Comparison of ENCODE assay signal across 1 cellular context in the genomic region with DNA sequence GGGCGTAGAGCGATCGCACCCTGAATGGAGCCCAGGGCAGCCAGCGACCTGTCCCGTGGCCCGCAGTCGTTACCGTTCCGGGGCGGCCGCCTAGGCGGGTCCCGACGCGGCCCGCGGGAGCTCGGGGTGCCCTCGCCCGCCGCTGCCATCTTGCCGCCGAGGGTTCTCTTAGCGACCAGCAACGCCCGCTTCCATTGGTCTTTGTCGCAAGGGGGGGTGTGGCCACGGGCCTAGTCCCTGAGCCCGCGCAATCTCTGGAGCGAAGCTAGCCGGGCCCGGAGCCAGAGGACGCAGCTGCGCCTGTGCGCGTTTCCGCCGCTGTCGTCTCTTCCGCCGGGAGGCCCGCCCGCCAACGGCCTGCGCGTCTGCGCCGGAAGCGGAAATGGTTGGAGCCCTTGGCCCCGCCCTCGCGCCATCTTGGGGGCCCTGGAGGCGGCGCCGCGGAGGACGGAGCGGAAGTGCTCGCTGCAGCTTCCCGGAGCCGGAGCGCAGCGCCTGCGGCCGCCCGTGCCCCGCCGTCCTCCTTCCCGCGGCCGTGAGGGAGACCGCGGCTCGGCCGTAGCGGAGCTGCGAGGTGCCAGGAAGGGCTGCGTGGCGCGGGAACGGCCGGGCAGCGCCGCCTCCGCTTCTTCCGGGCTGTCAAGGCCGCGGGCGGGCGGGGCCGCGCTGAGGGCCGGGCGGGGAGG.
TF ChIP-seq lines count a peak whose summit lies in the region.

A gene (minus strand): TSS at position 170 of the 686 bp plus-strand sequence. CDS start 21 bp downstream, at position 149.
A gene with protein sequence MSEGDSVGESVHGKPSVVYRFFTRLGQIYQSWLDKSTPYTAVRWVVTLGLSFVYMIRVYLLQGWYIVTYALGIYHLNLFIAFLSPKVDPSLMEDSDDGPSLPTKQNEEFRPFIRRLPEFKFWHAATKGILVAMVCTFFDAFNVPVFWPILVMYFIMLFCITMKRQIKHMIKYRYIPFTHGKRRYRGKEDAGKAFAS (plus strand): TSS at position 457 of the 686 bp plus-strand sequence. CDS start 3,950 bp downstream, outside the sequence.

TF ChIP-seq in HepG2, 621 proteins besides CTCF, POLR2A, EP300 and RAD21 (continued from another document and continues in another):
- TF ChIP-seq, protein P1, sequence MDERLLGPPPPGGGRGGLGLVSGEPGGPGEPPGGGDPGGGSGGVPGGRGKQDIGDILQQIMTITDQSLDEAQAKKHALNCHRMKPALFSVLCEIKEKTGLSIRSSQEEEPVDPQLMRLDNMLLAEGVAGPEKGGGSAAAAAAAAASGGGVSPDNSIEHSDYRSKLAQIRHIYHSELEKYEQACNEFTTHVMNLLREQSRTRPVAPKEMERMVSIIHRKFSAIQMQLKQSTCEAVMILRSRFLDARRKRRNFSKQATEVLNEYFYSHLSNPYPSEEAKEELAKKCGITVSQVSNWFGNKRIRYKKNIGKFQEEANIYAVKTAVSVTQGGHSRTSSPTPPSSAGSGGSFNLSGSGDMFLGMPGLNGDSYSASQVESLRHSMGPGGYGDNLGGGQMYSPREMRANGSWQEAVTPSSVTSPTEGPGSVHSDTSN (CRISPR knock-in tag; IDR thresholded peaks at IDR 0.05), result no peak
- TF ChIP-seq KDM6A (CRISPR knock-in tag; IDR thresholded peaks at IDR 0.05; ENCODE audit: low read depth) (no peak), NFIB (CRISPR knock-in tag; IDR thresholded peaks at IDR 0.05; ENCODE audit: borderline replicate concordance) (no peak), XBP1 (CRISPR knock-in tag; IDR thresholded peaks at IDR 0.05) (no peak), SAFB2 (CRISPR knock-in tag; IDR thresholded peaks at IDR 0.05; ENCODE audit: borderline replicate concordance, low read depth) (0 out of 2 replicates have a peak, but pooled peaks have one; percentile 77), ZNF225 (CRISPR knock-in tag; IDR thresholded peaks at IDR 0.05) (no peak; the same call in 1 of the 2 replicates), ZNF24 (IDR thresholded peaks at IDR 0.05) (no peak), MXD4 (CRISPR knock-in tag; IDR thresholded peaks at IDR 0.05) (peak; percentile 27; the same call in 1 of the 2 replicates), ATRX (CRISPR knock-in tag; IDR thresholded peaks at IDR 0.05; ENCODE audit: borderline replicate concordance) (no peak), ZNF234 (CRISPR knock-in tag; conservative IDR thresholded peaks at IDR 0.05) (no peak), ZNF10 (CRISPR knock-in tag; IDR thresholded peaks at IDR 0.05; ENCODE audit: borderline replicate concordance, low read depth) (no peak), REL (CRISPR knock-in tag; conservative IDR thresholded peaks at IDR 0.05) (no peak), POLR2AphosphoS2 (IDR thresholded peaks at IDR 0.05; ENCODE audit: low read depth, low read length) (no peak), SP5 (CRISPR knock-in tag; IDR thresholded peaks at IDR 0.05; ENCODE audit: borderline replicate concordance, low read depth) (peak; percentile 48; the same call in 1 of the 2 replicates), ZNF816 (CRISPR knock-in tag; IDR thresholded peaks at IDR 0.05; ENCODE audit: borderline replicate concordance) (no peak), ZFP41 (CRISPR knock-in tag; IDR thresholded peaks at IDR 0.05; ENCODE audit: borderline replicate concordance) (no peak), PCBP2 (optimal IDR thresholded peaks at IDR 0.05; ENCODE audit: low read depth, low read length, poor library complexity, severe bottlenecking) (no peak)
- TF ChIP-seq, protein P2, sequence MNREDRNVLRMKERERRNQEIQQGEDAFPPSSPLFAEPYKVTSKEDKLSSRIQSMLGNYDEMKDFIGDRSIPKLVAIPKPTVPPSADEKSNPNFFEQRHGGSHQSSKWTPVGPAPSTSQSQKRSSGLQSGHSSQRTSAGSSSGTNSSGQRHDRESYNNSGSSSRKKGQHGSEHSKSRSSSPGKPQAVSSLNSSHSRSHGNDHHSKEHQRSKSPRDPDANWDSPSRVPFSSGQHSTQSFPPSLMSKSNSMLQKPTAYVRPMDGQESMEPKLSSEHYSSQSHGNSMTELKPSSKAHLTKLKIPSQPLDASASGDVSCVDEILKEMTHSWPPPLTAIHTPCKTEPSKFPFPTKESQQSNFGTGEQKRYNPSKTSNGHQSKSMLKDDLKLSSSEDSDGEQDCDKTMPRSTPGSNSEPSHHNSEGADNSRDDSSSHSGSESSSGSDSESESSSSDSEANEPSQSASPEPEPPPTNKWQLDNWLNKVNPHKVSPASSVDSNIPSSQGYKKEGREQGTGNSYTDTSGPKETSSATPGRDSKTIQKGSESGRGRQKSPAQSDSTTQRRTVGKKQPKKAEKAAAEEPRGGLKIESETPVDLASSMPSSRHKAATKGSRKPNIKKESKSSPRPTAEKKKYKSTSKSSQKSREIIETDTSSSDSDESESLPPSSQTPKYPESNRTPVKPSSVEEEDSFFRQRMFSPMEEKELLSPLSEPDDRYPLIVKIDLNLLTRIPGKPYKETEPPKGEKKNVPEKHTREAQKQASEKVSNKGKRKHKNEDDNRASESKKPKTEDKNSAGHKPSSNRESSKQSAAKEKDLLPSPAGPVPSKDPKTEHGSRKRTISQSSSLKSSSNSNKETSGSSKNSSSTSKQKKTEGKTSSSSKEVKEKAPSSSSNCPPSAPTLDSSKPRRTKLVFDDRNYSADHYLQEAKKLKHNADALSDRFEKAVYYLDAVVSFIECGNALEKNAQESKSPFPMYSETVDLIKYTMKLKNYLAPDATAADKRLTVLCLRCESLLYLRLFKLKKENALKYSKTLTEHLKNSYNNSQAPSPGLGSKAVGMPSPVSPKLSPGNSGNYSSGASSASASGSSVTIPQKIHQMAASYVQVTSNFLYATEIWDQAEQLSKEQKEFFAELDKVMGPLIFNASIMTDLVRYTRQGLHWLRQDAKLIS (CRISPR knock-in tag; IDR thresholded peaks at IDR 0.05), result no peak
- TF ChIP-seq, protein P3, sequence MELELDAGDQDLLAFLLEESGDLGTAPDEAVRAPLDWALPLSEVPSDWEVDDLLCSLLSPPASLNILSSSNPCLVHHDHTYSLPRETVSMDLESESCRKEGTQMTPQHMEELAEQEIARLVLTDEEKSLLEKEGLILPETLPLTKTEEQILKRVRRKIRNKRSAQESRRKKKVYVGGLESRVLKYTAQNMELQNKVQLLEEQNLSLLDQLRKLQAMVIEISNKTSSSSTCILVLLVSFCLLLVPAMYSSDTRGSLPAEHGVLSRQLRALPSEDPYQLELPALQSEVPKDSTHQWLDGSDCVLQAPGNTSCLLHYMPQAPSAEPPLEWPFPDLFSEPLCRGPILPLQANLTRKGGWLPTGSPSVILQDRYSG (CRISPR knock-in tag; IDR thresholded peaks at IDR 0.05), result 0 out of 2 replicates have a peak, but pooled peaks have one; percentile 57
- TF ChIP-seq, protein P4, sequence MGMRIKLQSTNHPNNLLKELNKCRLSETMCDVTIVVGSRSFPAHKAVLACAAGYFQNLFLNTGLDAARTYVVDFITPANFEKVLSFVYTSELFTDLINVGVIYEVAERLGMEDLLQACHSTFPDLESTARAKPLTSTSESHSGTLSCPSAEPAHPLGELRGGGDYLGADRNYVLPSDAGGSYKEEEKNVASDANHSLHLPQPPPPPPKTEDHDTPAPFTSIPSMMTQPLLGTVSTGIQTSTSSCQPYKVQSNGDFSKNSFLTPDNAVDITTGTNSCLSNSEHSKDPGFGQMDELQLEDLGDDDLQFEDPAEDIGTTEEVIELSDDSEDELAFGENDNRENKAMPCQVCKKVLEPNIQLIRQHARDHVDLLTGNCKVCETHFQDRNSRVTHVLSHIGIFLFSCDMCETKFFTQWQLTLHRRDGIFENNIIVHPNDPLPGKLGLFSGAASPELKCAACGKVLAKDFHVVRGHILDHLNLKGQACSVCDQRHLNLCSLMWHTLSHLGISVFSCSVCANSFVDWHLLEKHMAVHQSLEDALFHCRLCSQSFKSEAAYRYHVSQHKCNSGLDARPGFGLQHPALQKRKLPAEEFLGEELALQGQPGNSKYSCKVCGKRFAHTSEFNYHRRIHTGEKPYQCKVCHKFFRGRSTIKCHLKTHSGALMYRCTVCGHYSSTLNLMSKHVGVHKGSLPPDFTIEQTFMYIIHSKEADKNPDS (CRISPR knock-in tag; IDR thresholded peaks at IDR 0.05), result 0 out of 2 replicates have a peak, but pooled peaks have one; percentile 42
- TF ChIP-seq, protein P5, sequence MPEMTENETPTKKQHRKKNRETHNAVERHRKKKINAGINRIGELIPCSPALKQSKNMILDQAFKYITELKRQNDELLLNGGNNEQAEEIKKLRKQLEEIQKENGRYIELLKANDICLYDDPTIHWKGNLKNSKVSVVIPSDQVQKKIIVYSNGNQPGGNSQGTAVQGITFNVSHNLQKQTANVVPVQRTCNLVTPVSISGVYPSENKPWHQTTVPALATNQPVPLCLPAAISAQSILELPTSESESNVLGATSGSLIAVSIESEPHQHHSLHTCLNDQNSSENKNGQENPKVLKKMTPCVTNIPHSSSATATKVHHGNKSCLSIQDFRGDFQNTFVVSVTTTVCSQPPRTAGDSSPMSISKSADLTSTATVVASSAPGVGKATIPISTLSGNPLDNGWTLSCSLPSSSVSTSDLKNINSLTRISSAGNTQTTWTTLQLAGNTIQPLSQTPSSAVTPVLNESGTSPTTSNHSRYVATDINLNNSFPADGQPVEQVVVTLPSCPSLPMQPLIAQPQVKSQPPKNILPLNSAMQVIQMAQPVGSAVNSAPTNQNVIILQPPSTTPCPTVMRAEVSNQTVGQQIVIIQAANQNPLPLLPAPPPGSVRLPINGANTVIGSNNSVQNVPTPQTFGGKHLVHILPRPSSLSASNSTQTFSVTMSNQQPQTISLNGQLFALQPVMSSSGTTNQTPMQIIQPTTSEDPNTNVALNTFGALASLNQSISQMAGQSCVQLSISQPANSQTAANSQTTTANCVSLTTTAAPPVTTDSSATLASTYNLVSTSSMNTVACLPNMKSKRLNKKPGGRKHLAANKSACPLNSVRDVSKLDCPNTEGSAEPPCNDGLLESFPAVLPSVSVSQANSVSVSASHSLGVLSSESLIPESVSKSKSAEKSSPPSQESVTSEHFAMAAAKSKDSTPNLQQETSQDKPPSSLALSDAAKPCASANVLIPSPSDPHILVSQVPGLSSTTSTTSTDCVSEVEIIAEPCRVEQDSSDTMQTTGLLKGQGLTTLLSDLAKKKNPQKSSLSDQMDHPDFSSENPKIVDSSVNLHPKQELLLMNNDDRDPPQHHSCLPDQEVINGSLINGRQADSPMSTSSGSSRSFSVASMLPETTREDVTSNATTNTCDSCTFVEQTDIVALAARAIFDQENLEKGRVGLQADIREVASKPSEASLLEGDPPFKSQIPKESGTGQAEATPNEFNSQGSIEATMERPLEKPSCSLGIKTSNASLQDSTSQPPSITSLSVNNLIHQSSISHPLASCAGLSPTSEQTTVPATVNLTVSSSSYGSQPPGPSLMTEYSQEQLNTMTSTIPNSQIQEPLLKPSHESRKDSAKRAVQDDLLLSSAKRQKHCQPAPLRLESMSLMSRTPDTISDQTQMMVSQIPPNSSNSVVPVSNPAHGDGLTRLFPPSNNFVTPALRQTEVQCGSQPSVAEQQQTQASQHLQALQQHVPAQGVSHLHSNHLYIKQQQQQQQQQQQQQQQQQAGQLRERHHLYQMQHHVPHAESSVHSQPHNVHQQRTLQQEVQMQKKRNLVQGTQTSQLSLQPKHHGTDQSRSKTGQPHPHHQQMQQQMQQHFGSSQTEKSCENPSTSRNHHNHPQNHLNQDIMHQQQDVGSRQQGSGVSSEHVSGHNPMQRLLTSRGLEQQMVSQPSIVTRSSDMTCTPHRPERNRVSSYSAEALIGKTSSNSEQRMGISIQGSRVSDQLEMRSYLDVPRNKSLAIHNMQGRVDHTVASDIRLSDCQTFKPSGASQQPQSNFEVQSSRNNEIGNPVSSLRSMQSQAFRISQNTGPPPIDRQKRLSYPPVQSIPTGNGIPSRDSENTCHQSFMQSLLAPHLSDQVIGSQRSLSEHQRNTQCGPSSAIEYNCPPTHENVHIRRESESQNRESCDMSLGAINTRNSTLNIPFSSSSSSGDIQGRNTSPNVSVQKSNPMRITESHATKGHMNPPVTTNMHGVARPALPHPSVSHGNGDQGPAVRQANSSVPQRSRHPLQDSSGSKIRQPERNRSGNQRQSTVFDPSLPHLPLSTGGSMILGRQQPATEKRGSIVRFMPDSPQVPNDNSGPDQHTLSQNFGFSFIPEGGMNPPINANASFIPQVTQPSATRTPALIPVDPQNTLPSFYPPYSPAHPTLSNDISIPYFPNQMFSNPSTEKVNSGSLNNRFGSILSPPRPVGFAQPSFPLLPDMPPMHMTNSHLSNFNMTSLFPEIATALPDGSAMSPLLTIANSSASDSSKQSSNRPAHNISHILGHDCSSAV (CRISPR knock-in tag; IDR thresholded peaks at IDR 0.05; ENCODE audit: borderline replicate concordance), result no peak
- TF ChIP-seq, protein P6, sequence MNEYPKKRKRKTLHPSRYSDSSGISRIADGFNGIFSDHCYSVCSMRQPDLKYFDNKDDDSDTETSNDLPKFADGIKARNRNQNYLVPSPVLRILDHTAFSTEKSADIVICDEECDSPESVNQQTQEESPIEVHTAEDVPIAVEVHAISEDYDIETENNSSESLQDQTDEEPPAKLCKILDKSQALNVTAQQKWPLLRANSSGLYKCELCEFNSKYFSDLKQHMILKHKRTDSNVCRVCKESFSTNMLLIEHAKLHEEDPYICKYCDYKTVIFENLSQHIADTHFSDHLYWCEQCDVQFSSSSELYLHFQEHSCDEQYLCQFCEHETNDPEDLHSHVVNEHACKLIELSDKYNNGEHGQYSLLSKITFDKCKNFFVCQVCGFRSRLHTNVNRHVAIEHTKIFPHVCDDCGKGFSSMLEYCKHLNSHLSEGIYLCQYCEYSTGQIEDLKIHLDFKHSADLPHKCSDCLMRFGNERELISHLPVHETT (CRISPR knock-in tag; conservative IDR thresholded peaks at IDR 0.05), result peak; percentile 85
- TF ChIP-seq, protein P7, sequence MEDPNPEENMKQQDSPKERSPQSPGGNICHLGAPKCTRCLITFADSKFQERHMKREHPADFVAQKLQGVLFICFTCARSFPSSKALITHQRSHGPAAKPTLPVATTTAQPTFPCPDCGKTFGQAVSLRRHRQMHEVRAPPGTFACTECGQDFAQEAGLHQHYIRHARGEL (CRISPR knock-in tag; IDR thresholded peaks at IDR 0.05), result no peak
- TF ChIP-seq, protein P8, sequence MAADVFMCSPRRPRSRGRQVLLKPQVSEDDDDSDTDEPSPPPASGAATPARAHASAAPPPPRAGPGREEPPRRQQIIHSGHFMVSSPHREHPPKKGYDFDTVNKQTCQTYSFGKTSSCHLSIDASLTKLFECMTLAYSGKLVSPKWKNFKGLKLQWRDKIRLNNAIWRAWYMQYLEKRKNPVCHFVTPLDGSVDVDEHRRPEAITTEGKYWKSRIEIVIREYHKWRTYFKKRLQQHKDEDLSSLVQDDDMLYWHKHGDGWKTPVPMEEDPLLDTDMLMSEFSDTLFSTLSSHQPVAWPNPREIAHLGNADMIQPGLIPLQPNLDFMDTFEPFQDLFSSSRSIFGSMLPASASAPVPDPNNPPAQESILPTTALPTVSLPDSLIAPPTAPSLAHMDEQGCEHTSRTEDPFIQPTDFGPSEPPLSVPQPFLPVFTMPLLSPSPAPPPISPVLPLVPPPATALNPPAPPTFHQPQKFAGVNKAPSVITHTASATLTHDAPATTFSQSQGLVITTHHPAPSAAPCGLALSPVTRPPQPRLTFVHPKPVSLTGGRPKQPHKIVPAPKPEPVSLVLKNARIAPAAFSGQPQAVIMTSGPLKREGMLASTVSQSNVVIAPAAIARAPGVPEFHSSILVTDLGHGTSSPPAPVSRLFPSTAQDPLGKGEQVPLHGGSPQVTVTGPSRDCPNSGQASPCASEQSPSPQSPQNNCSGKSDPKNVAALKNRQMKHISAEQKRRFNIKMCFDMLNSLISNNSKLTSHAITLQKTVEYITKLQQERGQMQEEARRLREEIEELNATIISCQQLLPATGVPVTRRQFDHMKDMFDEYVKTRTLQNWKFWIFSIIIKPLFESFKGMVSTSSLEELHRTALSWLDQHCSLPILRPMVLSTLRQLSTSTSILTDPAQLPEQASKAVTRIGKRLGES (CRISPR knock-in tag; IDR thresholded peaks at IDR 0.05; ENCODE audit: borderline replicate concordance), result no peak
